Comparison of ENCODE assay signal across 16 cellular contexts in the genomic region with DNA sequence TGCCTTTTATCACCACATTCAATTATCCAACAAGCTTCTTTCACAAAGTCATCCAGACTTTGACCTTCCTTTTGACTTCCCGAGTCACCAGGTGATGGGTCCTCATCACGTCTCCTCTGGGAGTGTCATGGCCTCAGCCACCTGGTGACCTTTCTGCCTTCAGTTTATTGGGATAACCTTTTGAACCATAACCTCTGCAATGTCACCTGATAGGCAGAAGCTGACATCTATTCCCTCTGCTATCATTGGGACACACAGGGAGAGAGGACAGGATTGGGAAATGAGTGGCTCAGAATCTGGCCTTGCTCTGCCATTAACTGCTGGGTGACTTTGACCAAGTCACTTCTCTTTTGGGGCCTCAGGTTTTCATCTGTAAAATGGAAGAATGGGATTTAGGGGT.
A peak's percentile ranks its signal among the peaks of the same experiment; 100 is the strongest.
DNase-seq lines count a peak whose midpoint lies in the region; ATAC-seq and TF ChIP-seq lines count a peak whose summit lies in the region.
"Had no signal": no experiment of that assay in that cellular context is flagged by ENCODE, and none has a peak within 500 bp of the region (broad histone marks: within the 10 kb centered on the region; RNA-seq: fewer than 3 reads in every experiment).

No MANE protein-coding gene starts in this region.

- H3K4me3 ChIP-seq in ascending aorta, result no peak overlapping the region
- H3K4me3 ChIP-seq in dorsolateral prefrontal cortex, result no peak overlapping the region
- H3K4me3 ChIP-seq in thyroid gland (replicated peaks in 1 of 3), result no peak overlapping the region
- H3K4me3 ChIP-seq: A549 had no signal

- DNase-seq in ascending aorta (ENCODE audit: low spot score in 2 of 2), result no peak
- DNase-seq in dorsolateral prefrontal cortex, result no peak
- no peak for DNase-seq in SK-N-DZ (ENCODE audit: low spot score)
- DNase-seq in thyroid gland, result no peak
- no peak for DNase-seq in activated CD4-positive, alpha-beta T cell treated with anti-CD3 and anti-CD28 coated beads, Interleukin-2, amount 50 U/mL, for 4 hours
- DNase-seq: BE2C; CD4-positive, alpha-beta memory T cell; DMS153; DMS79 treated with DMSO at 0.1 percent for 48 hours; EL; GOT3; H9 had no signal

- intact Hi-C loops in ascending aorta (cut with DNase I), result no loop called here
- intact Hi-C loops in dorsolateral prefrontal cortex (cut with DNase I), result no loop called here
- intact Hi-C loops in thyroid gland (cut with DNase I), result no loop called here

- TF ChIP-seq CTCF in ascending aorta (IDR thresholded peaks at IDR 0.05) (no peak), dorsolateral prefrontal cortex (IDR thresholded peaks at IDR 0.05 in 54 of 56, conservative IDR thresholded peaks at IDR 0.05 in 2 of 56; ENCODE audit: low read depth in 1 of 56, partially characterized antibody in 56 of 56) (no peak), thyroid gland (IDR thresholded peaks at IDR 0.05) (no peak)

- ATAC-seq in GM21526 (IDR thresholded peaks at IDR 0.05; ENCODE audit: low FRiP score, unreplicated experiment), result no peak
- ATAC-seq: A549 had no signal

- H3K9me3 ChIP-seq in ascending aorta (no peaks in the 10 kb centered on the region), thyroid gland (no peaks in the 10 kb centered on the region)
- H3K9me3 ChIP-seq: A549, BE2C had no signal

- H3K36me3 ChIP-seq in ascending aorta (no peaks in the 10 kb centered on the region), thyroid gland (no peaks in the 10 kb centered on the region)
- H3K36me3 ChIP-seq: BE2C had no signal

- H3K4me1 ChIP-seq in ascending aorta (peaks cover 11 to 29% of the 10 kb centered on the region in 2 donors), thyroid gland (peaks cover 12 to 21% of the 10 kb centered on the region in 2 donors)
- H3K4me1 ChIP-seq: A549, BE2C had no signal

- no peaks in the 10 kb centered on the region for H3K27me3 ChIP-seq in ascending aorta
- H3K27me3 ChIP-seq in dorsolateral prefrontal cortex, result no peaks in the 10 kb centered on the region
- no peaks in the 10 kb centered on the region for H3K27me3 ChIP-seq in thyroid gland
- H3K27me3 ChIP-seq: BE2C had no signal

- TF ChIP-seq POLR2A in thyroid gland (IDR thresholded peaks at IDR 0.05), result no peak

- H3K27ac ChIP-seq in ascending aorta, result peak overlapping the region; percentile 77 to 84
- H3K27ac ChIP-seq in dorsolateral prefrontal cortex, result peak overlapping the region in 47 of 59 donors; percentile 1 to 76 (median 54)
- peak overlapping the region; percentile 41 for H3K27ac ChIP-seq in temporal lobe (ENCODE audit: low read depth, low read length)
- no peak overlapping the region for H3K27ac ChIP-seq in thyroid gland
- H3K27ac ChIP-seq: A549, C4-2B had no signal

- WGBS in thyroid gland, 2 donors, result 97 to 98% methylated on average over 2 of the region's 2 CpGs

Comparison
In these comparisons a context has a peak if more than half of its experiments do, and no peak if none do; other contexts are left out.
1. H3K27ac ChIP-seq: peak in ascending aorta (2 of 2), dorsolateral prefrontal cortex (47 of 59) and temporal lobe (single experiment); none in thyroid gland (0 of 3).